22 cellular contexts compared by ENCODE assay signal in genomic region chr2:204086167-204086566, GRCh38.
"Had no signal": no experiment of that assay in that cellular context is flagged by ENCODE, and none has a peak within 500 bp of the region (broad histone marks: within the 10 kb centered on the region; RNA-seq: fewer than 3 reads in every experiment).

No MANE protein-coding gene starts in this region.

- DNase-seq: dermis blood vessel endothelial cell; dorsolateral prefrontal cortex; effector CD4-positive, alpha-beta T cell; effector memory CD4-positive, alpha-beta T cell; foreskin fibroblast; foreskin melanocyte; gastrocnemius medialis; glutamatergic neuron; head of caudate nucleus; heart right ventricle; hippocampal formation; left cardiac atrium; left lung; left ventricle myocardium superior; mammary epithelial cell; mesendoderm; midbrain; naive thymus-derived CD4-positive, alpha-beta T cell had no signal

- H3K27me3 ChIP-seq: esophagus muscularis mucosa, gastrocnemius medialis, left lung had no signal

- ATAC-seq: gastrocnemius medialis; heart right ventricle; left cardiac atrium; left lung; left ventricle myocardium superior; naive thymus-derived CD4-positive, alpha-beta T cell had no signal

- H3K27ac ChIP-seq: coronary artery, dorsolateral prefrontal cortex, esophagus muscularis mucosa, gastrocnemius medialis, heart right ventricle, left lung had no signal

- H3K36me3 ChIP-seq: esophagus muscularis mucosa, gastrocnemius medialis, heart right ventricle, left lung had no signal

- H3K4me3 ChIP-seq: coronary artery, dorsolateral prefrontal cortex, esophagus muscularis mucosa, gastrocnemius medialis, heart right ventricle, left lung, lung had no signal

- H3K4me3 Mint-ChIP-seq: memory B cell; naive thymus-derived CD4-positive, alpha-beta T cell had no signal

- H3K36me3 Mint-ChIP-seq: memory B cell; naive thymus-derived CD4-positive, alpha-beta T cell had no signal

- H3K9me3 Mint-ChIP-seq: memory B cell had no signal

- H3K9me3 ChIP-seq: esophagus muscularis mucosa, gastrocnemius medialis, heart right ventricle, left lung had no signal

- H3K27ac Mint-ChIP-seq: memory B cell; naive thymus-derived CD4-positive, alpha-beta T cell had no signal

- H3K4me1 ChIP-seq: esophagus muscularis mucosa, gastrocnemius medialis, heart right ventricle, left lung had no signal

- H3K4me1 Mint-ChIP-seq: memory B cell; naive thymus-derived CD4-positive, alpha-beta T cell had no signal
